In genomic region chr14:51776102-51776894, GRCh38 we compare ENCODE assay signal across 8 cellular contexts.
A peak's percentile ranks its signal among the peaks of the same experiment; 100 is the strongest.
DNase-seq lines count a peak whose midpoint lies in the region; ATAC-seq and TF ChIP-seq lines count a peak whose summit lies in the region.

No MANE protein-coding gene starts in this region.

- CTCF ChIA-PET in Caco-2 (lab: Charles Lee), result interaction anchor here (0.6 to 2.3 kb wide), 16 partner anchors 9 to 513 kb away, joined by 3 to 24 read pairs (median 3); partner anchors contain the start of gene FRMD6

- no peak overlapping the region for H3K4me3 Mint-ChIP-seq in Caco-2 (ENCODE audit: unreplicated experiment)
- H3K4me3 Mint-ChIP-seq in neural crest cell, result no peak overlapping the region
- H3K4me3 Mint-ChIP-seq in activated T-helper 2 cell treated with anti-CD3 and anti-CD28 coated beads, Interferon-gamma antibody, Interleukin-2, Interleukin-4, amounts not matched to agents 10 μg/mL and 5 μg/mL and 100 μg/mL, durations not matched to agents 14 hours and 24 hours and 36 hours (ENCODE audit: low read depth), result no peak overlapping the region

- TF ChIP-seq CTCF in Caco-2 (IDR thresholded peaks at IDR 0.05; ENCODE audit: insufficient read depth in 1 of 2, low read depth in 1 of 2, low read length in 1 of 2, severe bottlenecking in 1 of 2, unreplicated experiment in 1 of 2), result peak; percentile 68 to 76
- peak; percentile 70 for TF ChIP-seq CTCF in neural crest cell (conservative IDR thresholded peaks at IDR 0.05)

- H3K9me3 ChIP-seq in Caco-2, result no peaks in the 10 kb centered on the region

- H3K36me3 ChIP-seq in Caco-2 (ENCODE audit: control insufficient read depth, insufficient read depth, low read length), result no peaks in the 10 kb centered on the region

- BruUV-seq in Caco-2 (replicated peaks; lab: Mats Ljungman, UMichigan), result no TSS peak

- no peak for ATAC-seq in GM18858 (IDR thresholded peaks at IDR 0.05; ENCODE audit: unreplicated experiment)

- no peaks in the 10 kb centered on the region for H3K27me3 ChIP-seq in Caco-2 (replicated peaks; ENCODE audit: control insufficient read depth, insufficient read depth, low read length)

- DNase-seq in Caco-2 (peak; percentile 63 to 69), GOT3 (lab: John Stamatoyannopoulos, UW) (peak; percentile 2), NCI-H446 treated with DMSO at 0.1 percent for 48 hours (lab: John Stamatoyannopoulos, UW) (peak; percentile 48), activated T-cell treated with anti-CD3 and anti-CD28 coated beads for 24 hours (ENCODE audit: low read depth) (peak; percentile 26), fibroblast of the conjunctiva (ENCODE audit: low read depth) (peak; percentile 71), neural crest cell (ENCODE audit: low read depth, low spot score) (peak; percentile 50)
- no peak for DNase-seq in activated T-helper 2 cell treated with anti-CD3 and anti-CD28 coated beads, Interferon-gamma antibody, Interleukin-2, Interleukin-4, amounts not matched to agents 10 μg/mL and 5 μg/mL and 100 μg/mL, durations not matched to agents 14 hours and 24 hours and 36 hours (ENCODE audit: low spot score)

- H3K4me3 ChIP-seq in Caco-2 (ENCODE audit: low read depth, low read length), result no peak overlapping the region

- H3K27me3 Mint-ChIP-seq in Caco-2 (ENCODE audit: insufficient read depth, unreplicated experiment) (no peaks in the 10 kb centered on the region), neural crest cell (ENCODE audit: low read depth) (no peaks in the 10 kb centered on the region)
- peaks cover 14% of the 10 kb centered on the region for H3K27me3 Mint-ChIP-seq in activated T-helper 2 cell treated with anti-CD3 and anti-CD28 coated beads, Interferon-gamma antibody, Interleukin-2, Interleukin-4, amounts not matched to agents 10 μg/mL and 5 μg/mL and 100 μg/mL, durations not matched to agents 14 hours and 24 hours and 36 hours (ENCODE audit: low read depth)

- intact Hi-C loops in Caco-2 (cut with micrococcal nuclease; ENCODE audit: unreplicated experiment), result loop anchor here (1.0 to 10.0 kb wide), 4 partner anchors 123 to 619 kb away; no protein-coding TSS in a partner anchor
- intact Hi-C loops in activated T-helper 2 cell treated with anti-CD3 and anti-CD28 coated beads, Interferon-gamma antibody, Interleukin-2, Interleukin-4, amounts not matched to agents 10 μg/mL and 5 μg/mL and 100 μg/mL, durations not matched to agents 14 hours and 24 hours and 36 hours (cut with micrococcal nuclease), result loop anchor here (2.0 to 10.0 kb wide), 3 partner anchors 123 to 221 kb away; no protein-coding TSS in a partner anchor

- POLR2A ChIA-PET in Caco-2 (lab: Charles Lee), result no interaction called here

- H3K36me3 Mint-ChIP-seq in Caco-2 (ENCODE audit: insufficient read depth, unreplicated experiment), result peaks cover 5% of the 10 kb centered on the region
- no peaks in the 10 kb centered on the region for H3K36me3 Mint-ChIP-seq in neural crest cell (ENCODE audit: low read depth)
- H3K36me3 Mint-ChIP-seq in activated T-helper 2 cell treated with anti-CD3 and anti-CD28 coated beads, Interferon-gamma antibody, Interleukin-2, Interleukin-4, amounts not matched to agents 10 μg/mL and 5 μg/mL and 100 μg/mL, durations not matched to agents 14 hours and 24 hours and 36 hours (ENCODE audit: low read depth), result no peaks in the 10 kb centered on the region

- H3K9me3 Mint-ChIP-seq in Caco-2 (ENCODE audit: unreplicated experiment) (no peaks in the 10 kb centered on the region), neural crest cell (peaks cover 2% of the 10 kb centered on the region)
- no peaks in the 10 kb centered on the region for H3K9me3 Mint-ChIP-seq in activated T-helper 2 cell treated with anti-CD3 and anti-CD28 coated beads, Interferon-gamma antibody, Interleukin-2, Interleukin-4, amounts not matched to agents 10 μg/mL and 5 μg/mL and 100 μg/mL, durations not matched to agents 14 hours and 24 hours and 36 hours

- no peak overlapping the region for H3K27ac Mint-ChIP-seq in Caco-2 (ENCODE audit: unreplicated experiment)
- no peak overlapping the region for H3K27ac Mint-ChIP-seq in neural crest cell (ENCODE audit: unreplicated experiment)
- no peak overlapping the region for H3K27ac Mint-ChIP-seq in activated T-helper 2 cell treated with anti-CD3 and anti-CD28 coated beads, Interferon-gamma antibody, Interleukin-2, Interleukin-4, amounts not matched to agents 10 μg/mL and 5 μg/mL and 100 μg/mL, durations not matched to agents 14 hours and 24 hours and 36 hours

- peaks cover 8% of the 10 kb centered on the region for H3K4me1 Mint-ChIP-seq in Caco-2 (ENCODE audit: low read depth, unreplicated experiment)
- peaks cover 18% of the 10 kb centered on the region for H3K4me1 Mint-ChIP-seq in neural crest cell
- peaks cover 8% of the 10 kb centered on the region for H3K4me1 Mint-ChIP-seq in activated T-helper 2 cell treated with anti-CD3 and anti-CD28 coated beads, Interferon-gamma antibody, Interleukin-2, Interleukin-4, amounts not matched to agents 10 μg/mL and 5 μg/mL and 100 μg/mL, durations not matched to agents 14 hours and 24 hours and 36 hours (ENCODE audit: low read depth)

- H3K4me1 ChIP-seq in Caco-2, result no peaks in the 10 kb centered on the region
